ENCODE assay signal across 14 cellular contexts in the genomic region with DNA sequence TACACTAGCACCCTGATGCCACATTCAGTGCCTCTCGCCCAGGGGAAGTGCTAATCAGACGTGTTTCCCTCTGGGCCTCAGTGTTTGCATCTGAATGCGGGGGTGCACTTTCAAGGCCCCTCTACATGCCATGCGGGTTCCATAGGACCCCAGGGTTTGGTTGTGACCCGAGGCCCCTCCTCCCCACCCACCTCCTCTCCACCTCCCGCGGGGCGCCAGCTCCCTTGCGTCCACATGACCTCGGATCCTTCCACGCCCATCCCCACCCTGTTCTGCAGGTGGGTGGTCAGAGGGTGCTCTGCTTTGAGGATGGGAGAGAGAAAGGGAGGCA. TPM values are rescaled to one million over a fixed set of nuclear protein-coding genes. Genes with fewer than 3 reads are reported as not detected.
"Had no signal": no experiment of that assay in that cellular context is flagged by ENCODE, and none has a peak within 500 bp of the region (broad histone marks: within the 10 kb centered on the region; RNA-seq: fewer than 3 reads in every experiment).

No MANE protein-coding gene starts in this region.

- ATAC-seq: activated T-cell treated with anti-CD3 and anti-CD28 coated beads, Interleukin-2, amount 50 U/mL, for 4 hours; natural killer cell treated with Interleukin-12 subunit alpha and Interleukin-12 subunit beta and Interleukin-15 and Interleukin-18, amount 100 ng/mL, for 72 hours; SK-N-SH treated with all-trans-retinoic acid at 6 μM for 48 hours had no signal

- H3K36me3 ChIP-seq: upper lobe of left lung had no signal

- H3K9me3 ChIP-seq: upper lobe of left lung had no signal

- H3K4me3 Mint-ChIP-seq: activated CD4-positive, alpha-beta T cell treated with anti-CD3 and anti-CD28 coated beads, Interleukin-2, amount 10 ng/mL, durations not matched to agents 7 days and 5 days; activated T-cell treated with anti-CD3 and anti-CD28 coated beads, Interleukin-2, amount 50 U/mL, for 4 hours; natural killer cell treated with Interleukin-12 subunit alpha and Interleukin-12 subunit beta and Interleukin-15 and Interleukin-18, amount 100 ng/mL, for 72 hours; T-helper 1 cell treated with Interleukin-12 subunit alpha and Interleukin-12 subunit beta and Interleukin-4 antibody, amounts not matched to agents 30 μg/mL and 1 μg/mL, for 36 hours had no signal

- DNase-seq: activated CD4-positive, alpha-beta T cell treated with anti-CD3 and anti-CD28 coated beads, Interleukin-2, amount 10 ng/mL, durations not matched to agents 7 days and 5 days; activated gamma-delta T cell; activated T-cell treated with anti-CD3 and anti-CD28 coated beads, Interleukin-2, amount 50 U/mL, for 4 hours; head of caudate nucleus; occipital lobe; stimulated activated CD4-positive, alpha-beta T cell treated with anti-CD3 and anti-CD28 coated beads, Interleukin-2, amount 100 ng/mL, for 48 hours; stimulated activated naive CD4-positive, alpha-beta T cell treated with Interleukin-2 at 50 U/mL for 16 hours; upper lobe of left lung had no signal

- H3K4me3 ChIP-seq: upper lobe of left lung had no signal

- H3K27ac ChIP-seq: epithelial cell of prostate, upper lobe of left lung had no signal

- H3K9me3 Mint-ChIP-seq: activated CD4-positive, alpha-beta T cell treated with anti-CD3 and anti-CD28 coated beads, Interleukin-2, amount 10 ng/mL, durations not matched to agents 7 days and 5 days; activated T-cell treated with anti-CD3 and anti-CD28 coated beads, Interleukin-2, amount 50 U/mL, for 4 hours; natural killer cell treated with Interleukin-12 subunit alpha and Interleukin-12 subunit beta and Interleukin-15 and Interleukin-18, amount 100 ng/mL, for 72 hours; T-helper 1 cell treated with Interleukin-12 subunit alpha and Interleukin-12 subunit beta and Interleukin-4 antibody, amounts not matched to agents 30 μg/mL and 1 μg/mL, for 36 hours had no signal

- H3K27me3 Mint-ChIP-seq: activated CD4-positive, alpha-beta T cell treated with anti-CD3 and anti-CD28 coated beads, Interleukin-2, amount 10 ng/mL, durations not matched to agents 7 days and 5 days; natural killer cell treated with Interleukin-12 subunit alpha and Interleukin-12 subunit beta and Interleukin-15 and Interleukin-18, amount 100 ng/mL, for 72 hours had no signal

RNA-seq across cellular contexts. Expression of a gene that starts 5.1 kb away (rescaled TPM):
- total RNA-seq: dermis microvascular lymphatic vessel endothelial cell, frontal cortex had no signal
